8 cellular contexts compared by ENCODE assay signal in the genomic region with DNA sequence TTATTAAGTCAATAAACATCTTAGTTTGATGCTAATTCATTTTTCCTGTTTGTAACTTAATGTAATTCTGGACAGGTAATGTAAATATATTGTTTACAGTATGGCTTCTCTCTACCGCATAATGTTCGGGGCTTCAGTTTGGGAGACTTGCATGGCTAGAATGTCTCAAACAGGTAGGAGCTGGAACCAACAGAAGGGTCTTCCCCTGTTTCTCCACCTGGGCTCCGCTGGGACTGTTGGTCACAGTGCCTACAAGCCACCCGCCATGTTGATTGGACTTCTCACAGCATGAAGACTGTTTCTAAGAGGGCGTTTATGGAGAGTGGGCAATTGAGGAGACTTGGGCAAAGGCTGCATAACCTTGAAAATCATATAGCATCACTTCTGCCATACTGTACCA.
"Had no signal": no experiment of that assay in that cellular context is flagged by ENCODE, and none has a peak within 500 bp of the region (broad histone marks: within the 10 kb centered on the region; RNA-seq: fewer than 3 reads in every experiment).

No MANE protein-coding gene starts in this region.

- DNase-seq: GDM1, GF-D8 had no signal

- H3K4me3 ChIP-seq: GM12878 had no signal

- ATAC-seq: GM12878 had no signal

- FAIRE-seq: G401.6, GM12878, GM12891, GM12892, GM18507, GM19239 had no signal
